24 cellular contexts compared by ENCODE assay signal in genomic region chr2:237596518-237596855, GRCh38. TPM values are rescaled to one million over a fixed set of nuclear protein-coding genes. Genes with fewer than 3 reads are reported as not detected.
DNase-seq lines count a peak whose midpoint lies in the region; ATAC-seq, FAIRE-seq and TF ChIP-seq lines count a peak whose summit lies in the region.
"Had no signal": no experiment of that assay in that cellular context is flagged by ENCODE, and none has a peak within 500 bp of the region (broad histone marks: within the 10 kb centered on the region; RNA-seq: fewer than 3 reads in every experiment).

No MANE protein-coding gene starts in this region.

- H3K9ac ChIP-seq in muscle layer of colon (ENCODE audit: low read length): no peak overlapping the region
- H3K9ac ChIP-seq: GM23248, KMS-11 had no signal

- H3K27ac ChIP-seq in right atrium auricular region: peak overlapping the region; percentile 18 to 22
- peak overlapping the region; percentile 90 for H3K27ac ChIP-seq in ascending aorta
- peak overlapping the region; percentile 29 for H3K27ac ChIP-seq in muscle layer of colon (ENCODE audit: low read depth, low read length)
- H3K27ac ChIP-seq in thoracic aorta: peak overlapping the region; percentile 57 to 93
- no peak overlapping the region for H3K27ac ChIP-seq in spleen
- H3K27ac ChIP-seq: GM23248, HL-60, KMS-11, SJSA1 had no signal

- H3K36me3 ChIP-seq in right atrium auricular region (no peaks in the 10 kb centered on the region), ascending aorta (no peaks in the 10 kb centered on the region), muscle layer of colon (ENCODE audit: insufficient read depth, low read length) (no peaks in the 10 kb centered on the region), thoracic aorta (no peaks in the 10 kb centered on the region), spleen (no peaks in the 10 kb centered on the region)
- H3K36me3 ChIP-seq: MG63, SJSA1 had no signal

- H3K4me1 ChIP-seq in right atrium auricular region (peaks cover 0 to 31% of the 10 kb centered on the region in 2 donors), ascending aorta (peaks cover 25 to 50% of the 10 kb centered on the region in 2 donors), muscle layer of colon (ENCODE audit: insufficient read depth, low read length) (peaks cover 34% of the 10 kb centered on the region), thoracic aorta (ENCODE audit: control insufficient read depth in 1 of 2, low read depth in 2 of 2) (peaks cover 19 to 68% of the 10 kb centered on the region in 2 donors), spleen (peaks cover 0 to 10% (median 4%) of the 10 kb centered on the region in 6 donors)

- 76 to 100% (median 78%) methylated on average over 2 to 6 of the region's 6 CpGs for WGBS in spleen, 5 donors

- TF ChIP-seq POLR2A in spleen (IDR thresholded peaks at IDR 0.05): no peak

- no peak for FAIRE-seq in HTR-8/SVneo (lab: Jason Lieb, UNC)
- FAIRE-seq: A204.1, D721Med, G401.6, GM12891 had no signal

- DNase-seq in right atrium auricular region (ENCODE audit: low spot score) (no peak), left ventricle myocardium superior (no peak), ascending aorta (ENCODE audit: low spot score in 2 of 2) (no peak), thoracic aorta (ENCODE audit: low spot score) (no peak), spleen (no peak), dermis blood vessel endothelial cell (no peak), HTR-8/SVneo (ENCODE audit: insufficient read length, low spot score) (no peak)
- DNase-seq: CD4-positive, alpha-beta T cell; DMS79 treated with DMSO at 0.1 percent for 48 hours; GM23248; MG63; NCI-H1105; NCI-H1930; NCI-H2171; RPMI8226 had no signal

- TF ChIP-seq CTCF in right atrium auricular region (IDR thresholded peaks at IDR 0.05) (no peak), ascending aorta (IDR thresholded peaks at IDR 0.05) (no peak), thoracic aorta (IDR thresholded peaks at IDR 0.05) (no peak), spleen (IDR thresholded peaks at IDR 0.05 in 8 of 11, conservative IDR thresholded peaks at IDR 0.05 in 3 of 11) (no peak)

- no peak for ATAC-seq in left ventricle myocardium superior
- no peak for ATAC-seq in thoracic aorta (ENCODE audit: insufficient number of reproducible peaks, low FRiP score, low read depth)

- intact Hi-C loops in left ventricle myocardium superior (cut with micrococcal nuclease): no loop called here
- intact Hi-C loops in ascending aorta (cut with DNase I): loop anchor here (5.0 kb wide), 1 partner anchor 81 kb away; no protein-coding TSS in a partner anchor
- intact Hi-C loops in spleen (cut with DNase I; ENCODE audit: low total_unique reads): no loop called here

- H3K27me3 ChIP-seq in right atrium auricular region (no peaks in the 10 kb centered on the region), ascending aorta (no peaks in the 10 kb centered on the region), muscle layer of colon (ENCODE audit: control insufficient read depth in 1 of 2, insufficient read depth in 2 of 2, low read length in 2 of 2) (no peaks in the 10 kb centered on the region), thoracic aorta (replicated peaks; ENCODE audit: insufficient read depth) (no peaks in the 10 kb centered on the region), spleen (replicated peaks in 1 of 7) (no peaks in the 10 kb centered on the region)
- H3K27me3 ChIP-seq: MG63, SJSA1 had no signal

- no peak overlapping the region for H3K4me3 ChIP-seq in right atrium auricular region
- no peak overlapping the region for H3K4me3 ChIP-seq in ascending aorta
- no peak overlapping the region for H3K4me3 ChIP-seq in muscle layer of colon (ENCODE audit: low read depth in 1 of 2, low read length in 2 of 2)
- no peak overlapping the region for H3K4me3 ChIP-seq in thoracic aorta
- no peak overlapping the region for H3K4me3 ChIP-seq in spleen
- H3K4me3 ChIP-seq: GM23248, MG63, SJSA1 had no signal

- H3K9me3 ChIP-seq in right atrium auricular region (no peaks in the 10 kb centered on the region), ascending aorta (no peaks in the 10 kb centered on the region), muscle layer of colon (ENCODE audit: low read length) (no peaks in the 10 kb centered on the region), thoracic aorta (no peaks in the 10 kb centered on the region), spleen (no peaks in the 10 kb centered on the region)
- H3K9me3 ChIP-seq: MG63, SJSA1 had no signal

RNA-seq across cellular contexts. Expression of gene RAB17, which starts 6.0 kb away (rescaled TPM):
- total RNA-seq in right atrium auricular region: 1 to 10 TPM; 1.0 to 4.5 TPM
- total RNA-seq in left ventricle myocardium superior: 3.2 TPM
- 0.32 TPM for total RNA-seq in ascending aorta
- 1 to 10 TPM; 6.4 to 6.5 TPM for total RNA-seq in thoracic aorta
- total RNA-seq in spleen: 1 to 10 TPM in 3 of 7 donors, under 1 TPM in 1, not detected in 3; 0.46 to 2.2 (median 1.3) TPM
- under 1 TPM; 0.24 to 0.67 (median 0.57) TPM for polyA plus RNA-seq in spleen
- 4.9 and 14.1 TPM in 2 replicates for total RNA-seq in dermis blood vessel endothelial cell
- total RNA-seq: CD4-positive, alpha-beta T cell had no signal
- polyA plus RNA-seq: GM23248 had no signal

RNA-seq across cellular contexts. Expression of gene PRLH, which starts 30.1 kb away (rescaled TPM):
- total RNA-seq in right atrium auricular region: not detected
- not detected for total RNA-seq in left ventricle myocardium superior
- not detected for total RNA-seq in ascending aorta
- not detected for total RNA-seq in thoracic aorta
- total RNA-seq in spleen: not detected
- polyA plus RNA-seq in spleen: not detected
- not detected in 2 replicates for total RNA-seq in dermis blood vessel endothelial cell
- total RNA-seq: CD4-positive, alpha-beta T cell; GM23248; NCI-H460; SJSA1 had no signal
- polyA plus RNA-seq: GM23248 had no signal

RNA-seq across cellular contexts. Expression of gene LRRFIP1, which starts 30.9 kb away (rescaled TPM):
- total RNA-seq in right atrium auricular region (10 to 100 TPM; 71.2 to 88.5 TPM), left ventricle myocardium superior (101 TPM), ascending aorta (133 TPM), thoracic aorta (100 to 1,000 TPM; 196 to 244 TPM), spleen (100 to 1,000 TPM; 110 to 164 (median 144) TPM), dermis blood vessel endothelial cell (198 and 305 TPM in 2 replicates)
- polyA plus RNA-seq in spleen: 10 to 100 TPM; 40.4 to 46.3 (median 44.4) TPM

Comparison
In these comparisons a context has a peak if more than half of its experiments do, and no peak if none do; other contexts are left out.
1. H3K27ac ChIP-seq: peak in right atrium auricular region (2 of 2), ascending aorta (2 of 2), muscle layer of colon (single experiment) and thoracic aorta (2 of 2); none in spleen (0 of 8).